8 cellular contexts compared by ENCODE assay signal in genomic region chr7:73308665-73309214, GRCh38. TPM values are rescaled to one million over a fixed set of nuclear protein-coding genes. Genes with fewer than 3 reads are reported as not detected.
DNase-seq lines count a peak whose midpoint lies in the region; ATAC-seq and TF ChIP-seq lines count a peak whose summit lies in the region.

Gene NSUN5, minus strand, starts transcription at chr7:73308826. Its CDS starts 36 bp downstream, at chr7:73308790.

- intact Hi-C loops in CD4-positive, alpha-beta memory T cell (cut with micrococcal nuclease): no loop called here

- H3K4me1 Mint-ChIP-seq in CD4-positive, alpha-beta memory T cell: peaks cover 17 to 39% (median 29%) of the 10 kb centered on the region in 4 donors

- peak within 1 kb of the TSS; percentile 88 to 96 (median 93) for H3K27ac Mint-ChIP-seq in CD4-positive, alpha-beta memory T cell

- H3K9ac ChIP-seq in NT2/D1 (ENCODE audit: insufficient read length, low read depth): peak within 1 kb of the TSS; percentile 81

- H3K9me3 Mint-ChIP-seq in CD4-positive, alpha-beta memory T cell: no peaks in the 10 kb centered on the region

- DNase-seq in CD4-positive, alpha-beta memory T cell: peak; percentile 86 to 90 (median 90)
- DNase-seq in HL-60 (ENCODE audit: low read depth in 1 of 2, low spot score in 1 of 2) (peak; percentile 95), NT2/D1 (ENCODE audit: low read depth, low spot score) (peak; percentile 72), epithelial cell of esophagus (ENCODE audit: low read depth) (peak; percentile 44)
- peak; percentile 56 for DNase-seq in activated CD8-positive, alpha-beta memory T cell treated with anti-CD3 and anti-CD28 coated beads, Interleukin-2, amount 50 U/mL, for 1 hour (ENCODE audit: extremely low read depth)
- peak; percentile 56 to 73 for DNase-seq in stimulated activated CD8-positive, alpha-beta memory T cell treated with anti-CD3 and anti-CD28 coated beads, Interleukin-4, amount 100 ng/mL, for 1 hour (ENCODE audit: low read depth in 2 of 2, low spot score in 1 of 2)

- H3K36me3 ChIP-seq in CD4-positive, alpha-beta memory T cell (ENCODE audit: insufficient read depth, low read length): peaks cover 25% of the 10 kb centered on the region
- H3K36me3 ChIP-seq in NT2/D1 (ENCODE audit: insufficient read depth, insufficient read length, low read length): peaks cover 27% of the 10 kb centered on the region

- H3K27ac ChIP-seq in CD4-positive, alpha-beta memory T cell (ENCODE audit: low read depth, low read length): peak within 1 kb of the TSS; percentile 43
- H3K27ac ChIP-seq in HL-60 (replicated peaks): peak within 1 kb of the TSS; percentile 73

- H3K4me3 ChIP-seq in CD4-positive, alpha-beta memory T cell (ENCODE audit: low read length in 2 of 2): peak within 1 kb of the TSS; percentile 65 to 72
- H3K4me3 ChIP-seq in HL-60 (replicated peaks; ENCODE audit: insufficient read depth, low read length) (peak within 1 kb of the TSS; percentile 94), NT2/D1 (ENCODE audit: insufficient read length, low read depth) (peak within 1 kb of the TSS; percentile 87), epithelial cell of esophagus (ENCODE audit: low read length) (peak within 1 kb of the TSS; percentile 64), mononuclear cell (ENCODE audit: low read length) (peak within 1 kb of the TSS; percentile 66)

- no peaks in the 10 kb centered on the region for H3K27me3 Mint-ChIP-seq in CD4-positive, alpha-beta memory T cell

- TF ChIP-seq CTCF in HL-60 (IDR thresholded peaks at IDR 0.05; ENCODE audit: insufficient read depth, low read length) (no peak), epithelial cell of esophagus (IDR thresholded peaks at IDR 0.05; ENCODE audit: insufficient read depth, low read depth, low read length, missing control alignments) (no peak)

- peak; percentile 65 for ATAC-seq in GM19455 (IDR thresholded peaks at IDR 0.05; ENCODE audit: unreplicated experiment)

- CTCF ChIA-PET in CD4-positive, alpha-beta memory T cell (lab: Charles Lee; ENCODE audit: partially characterized antibody): interaction anchor here (2.1 kb wide), 1 partner anchor 15 kb away, joined by 7 read pairs; no protein-coding TSS in a partner anchor

- POLR2A ChIA-PET in CD4-positive, alpha-beta memory T cell (lab: Charles Lee; ENCODE audit: partially characterized antibody): interaction anchor here (0.9 to 1.0 kb wide), 2 partner anchors 479 to 481 kb away, joined by 3 to 4 read pairs; partner anchors contain the start of gene TYW1B

- peaks cover 17% of the 10 kb centered on the region for H3K4me1 ChIP-seq in CD4-positive, alpha-beta memory T cell (ENCODE audit: insufficient read depth, low read length)
- H3K4me1 ChIP-seq in NT2/D1 (ENCODE audit: insufficient read depth, insufficient read length): peaks cover 2% of the 10 kb centered on the region
- H3K4me1 ChIP-seq in mononuclear cell (ENCODE audit: insufficient read depth, low read length): peaks cover 32% of the 10 kb centered on the region

- H3K9me3 ChIP-seq in CD4-positive, alpha-beta memory T cell (ENCODE audit: control insufficient read depth in 1 of 2, low read length in 2 of 2): no peaks in the 10 kb centered on the region
- H3K9me3 ChIP-seq in NT2/D1 (ENCODE audit: insufficient read depth, low read length) (no peaks in the 10 kb centered on the region), mononuclear cell (ENCODE audit: low read depth, low read length) (no peaks in the 10 kb centered on the region)

- peaks cover 26 to 38% of the 10 kb centered on the region in 2 donors for H3K36me3 Mint-ChIP-seq in CD4-positive, alpha-beta memory T cell

- no peaks in the 10 kb centered on the region for H3K27me3 ChIP-seq in CD4-positive, alpha-beta memory T cell (ENCODE audit: insufficient read depth, low read length)
- H3K27me3 ChIP-seq in HL-60 (ENCODE audit: insufficient read depth, poor library complexity, severe bottlenecking) (no peaks in the 10 kb centered on the region), NT2/D1 (ENCODE audit: insufficient read depth, insufficient read length) (no peaks in the 10 kb centered on the region), mononuclear cell (ENCODE audit: insufficient read depth, low read length) (no peaks in the 10 kb centered on the region)

- H3K4me3 Mint-ChIP-seq in CD4-positive, alpha-beta memory T cell: peak within 1 kb of the TSS; percentile 92 to 99 (median 98)

RNA-seq across cellular contexts. Expression of gene NSUN5, which starts in this region (rescaled TPM):
- 10 to 100 TPM; 54.4 to 62.5 TPM for total RNA-seq in CD4-positive, alpha-beta memory T cell
- polyA plus RNA-seq in CD4-positive, alpha-beta memory T cell: 10 to 100 TPM; 39.9 to 47.7 TPM
- total RNA-seq in mononuclear cell: 12.9 TPM

Comparison
In these comparisons a context has a peak if more than half of its experiments do, and no peak if none do; other contexts are left out.
1. Peak in every context shown above with its lines: DNase-seq, ATAC-seq, H3K4me3 ChIP-seq and H3K27ac ChIP-seq.
2. DNase-seq: peak in every context shown above with its lines; median percentile 95 in HL-60; 90 in CD4-positive, alpha-beta memory T cell; 72 in NT2/D1; 64 in stimulated activated CD8-positive, alpha-beta memory T cell treated with anti-CD3 and anti-CD28 coated beads, Interleukin-4, amount 100 ng/mL, for 1 hour; 56 in activated CD8-positive, alpha-beta memory T cell treated with anti-CD3 and anti-CD28 coated beads, Interleukin-2, amount 50 U/mL, for 1 hour; 44 in epithelial cell of esophagus.